8 cellular contexts compared by ENCODE assay signal in genomic region chr2:131105156-131105949, GRCh38. TPM values are rescaled to one million over a fixed set of nuclear protein-coding genes. Genes with fewer than 3 reads are reported as not detected.
DNase-seq lines count a peak whose midpoint lies in the region; ATAC-seq lines count a peak whose summit lies in the region.

PLEKHB2 (plus strand) TSS chr2:131105336; CDS start chr2:131120942, 15,606 bp downstream.

- peak within 1 kb of the TSS; percentile 88 to 99 (median 97) for H3K27ac Mint-ChIP-seq in naive thymus-derived CD8-positive, alpha-beta T cell

- no peaks in the 10 kb centered on the region for H3K9me3 Mint-ChIP-seq in naive thymus-derived CD8-positive, alpha-beta T cell

- ATAC-seq in GM21447 (IDR thresholded peaks at IDR 0.05; ENCODE audit: unreplicated experiment) = peak; percentile 72
- peak; percentile 72 to 74 for ATAC-seq in naive thymus-derived CD8-positive, alpha-beta T cell

- H3K27me3 Mint-ChIP-seq in naive thymus-derived CD8-positive, alpha-beta T cell = no peaks in the 10 kb centered on the region

- H3K36me3 ChIP-seq in HUES64 (ENCODE audit: insufficient read depth, low read length) = 0 out of 2 replicates have a peak, but pooled peaks cover 9% of the 10 kb centered on the region

- peak within 1 kb of the TSS; percentile 81 for H3K9ac ChIP-seq in HUES64 (ENCODE audit: low read depth, low read length)

- H3K27me3 ChIP-seq in HUES64 (ENCODE audit: insufficient read depth, low read length) = no peaks in the 10 kb centered on the region

- peak within 1 kb of the TSS; percentile 88 to 100 (median 96) for H3K4me3 Mint-ChIP-seq in naive thymus-derived CD8-positive, alpha-beta T cell

- POLR2A ChIA-PET in naive thymus-derived CD8-positive, alpha-beta T cell (lab: Charles Lee) = interaction anchor here (0.5 to 3.8 kb wide), 7 partner anchors 12 to 875 kb away, joined by 3 to 69 read pairs (median 4); partner anchors contain the start of genes FAM168B and IMP4

- H3K4me1 Mint-ChIP-seq in naive thymus-derived CD8-positive, alpha-beta T cell = peaks cover 21 to 60% (median 56%) of the 10 kb centered on the region in 4 donors

- H3K4me1 ChIP-seq in HUES64 (ENCODE audit: insufficient read depth, low read length) = peaks cover 14% of the 10 kb centered on the region

- peak within 1 kb of the TSS; percentile 53 for H3K27ac ChIP-seq in HUES64 (ENCODE audit: low read depth, low read length)

- peak within 1 kb of the TSS; percentile 90 for H3K4me3 ChIP-seq in HUES64 (ENCODE audit: low read length)

- peaks cover 2 to 16% (median 4%) of the 10 kb centered on the region in 3 donors for H3K36me3 Mint-ChIP-seq in naive thymus-derived CD8-positive, alpha-beta T cell

- WGBS in HUES64 = under 1% methylated on average over 66 of the region's 66 CpGs

- no peaks in the 10 kb centered on the region for H3K9me3 ChIP-seq in HUES64 (ENCODE audit: insufficient read depth, low read depth, low read length)

- peak; percentile 73 for DNase-seq in DMS153 (lab: John Stamatoyannopoulos, UW)
- peak; percentile 87 for DNase-seq in RKO (ENCODE audit: low spot score)
- DNase-seq in activated T-helper 1 cell treated with Interleukin-2 at 50 U/mL for 16 hours (ENCODE audit: low read depth) = peak; percentile 91
- peak; percentile 86 for DNase-seq in fibroblast of gingiva (ENCODE audit: low read depth)
- peak; percentile 87 to 97 (median 93) for DNase-seq in naive thymus-derived CD8-positive, alpha-beta T cell
- peak; percentile 83 to 95 (median 90) for DNase-seq in stimulated activated naive CD4-positive, alpha-beta T cell (lab: John Stamatoyannopoulos, UW)

RNA-seq across cellular contexts. Expression of gene PLEKHB2, which starts in this region (rescaled TPM):
- 48.7 TPM for polyA plus RNA-seq in HUES64 (2013, experiment 1 of 2)
- 53.9 TPM for polyA plus RNA-seq in HUES64 (2013, experiment 2 of 2)
- total RNA-seq in naive thymus-derived CD8-positive, alpha-beta T cell = 10 to 100 TPM; 44.2 to 48.6 TPM
- 10 to 100 TPM; 63.0 to 70.7 (median 65.7) TPM for polyA plus RNA-seq in naive thymus-derived CD8-positive, alpha-beta T cell

Comparison
In these comparisons a context has a peak if more than half of its experiments do, and no peak if none do; other contexts are left out.
1. Peak in every context shown above with its lines: DNase-seq, ATAC-seq, H3K4me3 ChIP-seq and H3K27ac ChIP-seq.